Comparison of ENCODE assay signal across 9 cellular contexts in genomic region chrX:12978205-12979010, GRCh38. TPM values are rescaled to one million over a fixed set of nuclear protein-coding genes. Genes with fewer than 3 reads are reported as not detected.
A peak's percentile ranks its signal among the peaks of the same experiment; 100 is the strongest.
DNase-seq lines count a peak whose midpoint lies in the region; ATAC-seq and TF ChIP-seq lines count a peak whose summit lies in the region.
"Had no signal": no experiment of that assay in that cellular context is flagged by ENCODE, and none has a peak within 500 bp of the region (broad histone marks: within the 10 kb centered on the region; RNA-seq: fewer than 3 reads in every experiment).

No MANE protein-coding gene starts in this region.

- no peaks in the 10 kb centered on the region for H3K9me3 ChIP-seq in RWPE2 (ENCODE audit: severe bottlenecking)

- DNase-seq in ACHN, result peak; percentile 50
- DNase-seq in RWPE2 (ENCODE audit: low spot score), result no peak
- DNase-seq in left cardiac atrium, result peak; percentile 55
- peak; percentile 44 for DNase-seq in retina
- DNase-seq in NCI-H2107 (lab: John Stamatoyannopoulos, UW), result no peak

- peak overlapping the region; percentile 86 for H3K27ac ChIP-seq in RWPE2 (ENCODE audit: poor library complexity, severe bottlenecking)

- peaks cover 27% of the 10 kb centered on the region for H3K36me3 ChIP-seq in RWPE2 (ENCODE audit: low read depth)

- ATAC-seq in GM18870 (IDR thresholded peaks at IDR 0.05; ENCODE audit: unreplicated experiment), result peak; percentile 36
- peak; percentile 32 for ATAC-seq in HG03196 (IDR thresholded peaks at IDR 0.05; ENCODE audit: unreplicated experiment)
- ATAC-seq in RWPE2 (ENCODE audit: low read depth), result peak; percentile 43
- ATAC-seq in left cardiac atrium, result peak; percentile 16 to 22
- ATAC-seq: HCT116 had no signal

- peak overlapping the region; percentile 91 for H3K27ac Mint-ChIP-seq in activated naive CD8-positive, alpha-beta T cell

- H3K27me3 ChIP-seq in RWPE2 (ENCODE audit: insufficient read depth, poor library complexity, severe bottlenecking), result no peaks in the 10 kb centered on the region

- in situ Hi-C loops in ACHN (cut with HindIII; ENCODE audit: low pct_ligation_motif_present, low pct_unique_long_range_greater_than_20kb, low sequenced_read_pairs), result no loop called here

- peaks cover 43% of the 10 kb centered on the region for H3K4me1 Mint-ChIP-seq in activated naive CD8-positive, alpha-beta T cell (ENCODE audit: low read depth)

- H3K4me1 ChIP-seq in RWPE2 (ENCODE audit: insufficient read depth, poor library complexity, severe bottlenecking), result peaks cover 10% of the 10 kb centered on the region

- H3K4me3 ChIP-seq in RWPE2 (ENCODE audit: severe bottlenecking), result no peak overlapping the region

- intact Hi-C loops in left cardiac atrium (cut with DNase I), result loop anchor here (5.0 to 10.0 kb wide), 2 partner anchors 119 to 506 kb away; no protein-coding TSS in a partner anchor

- no peaks in the 10 kb centered on the region for H3K9me3 Mint-ChIP-seq in activated naive CD8-positive, alpha-beta T cell (ENCODE audit: low read depth)

- peak overlapping the region; percentile 96 for H3K4me3 Mint-ChIP-seq in activated naive CD8-positive, alpha-beta T cell

- peaks cover 13% of the 10 kb centered on the region for H3K36me3 Mint-ChIP-seq in activated naive CD8-positive, alpha-beta T cell

- no peaks in the 10 kb centered on the region for H3K27me3 Mint-ChIP-seq in activated naive CD8-positive, alpha-beta T cell

- no peak for TF ChIP-seq CTCF in RWPE2 (IDR thresholded peaks at IDR 0.05; ENCODE audit: poor library complexity, severe bottlenecking)

RNA-seq across cellular contexts. Expression of gene TMSB4X, which starts 3.5 kb away (rescaled TPM):
- total RNA-seq in left cardiac atrium, result 1,000 to 10,000 TPM; 1,546 to 1,715 TPM

Comparison
In these comparisons a context has a peak if more than half of its experiments do, and no peak if none do; other contexts are left out.
1. DNase-seq: peak in ACHN (single experiment), left cardiac atrium (single experiment) and retina (single experiment); none in RWPE2 (single experiment) and NCI-H2107 (single experiment).
2. Peak in every context shown above with its lines, with median percentiles within 50 percentile points of each other: ATAC-seq.